Comparison of ENCODE assay signal across 26 cellular contexts in genomic region chr9:126236273-126236672, GRCh38.
"Had no signal": no experiment of that assay in that cellular context is flagged by ENCODE, and none has a peak within 500 bp of the region (broad histone marks: within the 10 kb centered on the region; RNA-seq: fewer than 3 reads in every experiment).

No MANE protein-coding gene starts in this region.

- FAIRE-seq: islet of Langerhans, kidney had no signal

- ATAC-seq: naive thymus-derived CD4-positive, alpha-beta T cell; natural killer cell treated with Interleukin-12 subunit alpha and Interleukin-12 subunit beta and Interleukin-15 and Interleukin-18, amount 100 ng/mL, for 72 hours; right lobe of liver; stimulated activated naive B cell treated with anti-CD40 and anti-IgM and Interleukin-4, amounts not matched to agents 10 μg/mL and 1 μg/mL and 100 μg/mL, for 72 hours; stimulated activated naive CD8-positive, alpha-beta T cell treated with anti-CD3 and anti-CD28 coated beads, Interleukin-15, Interleukin-2, amounts not matched to agents 100 U/mL and 50 U/mL, for 24 hours had no signal

- H3K4me3 ChIP-seq: left ventricle myocardium inferior, lung, ovary, right atrium auricular region, right lobe of liver, smooth muscle cell, stomach, testis, thyroid gland, transverse colon, upper lobe of left lung, vagina had no signal

- H3K4me3 Mint-ChIP-seq: immature natural killer cell; mesothelial cell of epicardium; naive thymus-derived CD4-positive, alpha-beta T cell; natural killer cell treated with Interleukin-12 subunit alpha and Interleukin-12 subunit beta and Interleukin-15 and Interleukin-18, amount 100 ng/mL, for 72 hours; stimulated activated naive B cell treated with anti-CD40 and anti-IgM and Interleukin-4, amounts not matched to agents 10 μg/mL and 1 μg/mL and 100 μg/mL, for 72 hours had no signal

- H3K9me3 Mint-ChIP-seq: immature natural killer cell; natural killer cell treated with Interleukin-12 subunit alpha and Interleukin-12 subunit beta and Interleukin-15 and Interleukin-18, amount 100 ng/mL, for 72 hours had no signal

- H3K27ac Mint-ChIP-seq: immature natural killer cell; mesothelial cell of epicardium; naive thymus-derived CD4-positive, alpha-beta T cell; natural killer cell treated with Interleukin-12 subunit alpha and Interleukin-12 subunit beta and Interleukin-15 and Interleukin-18, amount 100 ng/mL, for 72 hours; progenitor cell of endocrine pancreas; stimulated activated naive B cell treated with anti-CD40 and anti-IgM and Interleukin-4, amounts not matched to agents 10 μg/mL and 1 μg/mL and 100 μg/mL, for 72 hours had no signal

- H3K27me3 ChIP-seq: ovary, right atrium auricular region, right lobe of liver, stomach, testis, thyroid gland, transverse colon, upper lobe of left lung, vagina had no signal

- H3K9me3 ChIP-seq: left ventricle myocardium inferior, ovary, right atrium auricular region, right lobe of liver, stomach, testis, thyroid gland, transverse colon, upper lobe of left lung, vagina had no signal

- H3K4me1 ChIP-seq: left ventricle myocardium inferior, right atrium auricular region, right lobe of liver, stomach, testis, transverse colon, upper lobe of left lung, vagina had no signal

- H3K36me3 ChIP-seq: left ventricle myocardium inferior, ovary, right atrium auricular region, right lobe of liver, stomach, thyroid gland, transverse colon, upper lobe of left lung, vagina had no signal

- H3K27ac ChIP-seq: left ventricle myocardium inferior, ovary, right atrium auricular region, right lobe of liver, stomach, testis, thyroid gland, transverse colon, upper lobe of left lung, vagina had no signal

- H3K36me3 Mint-ChIP-seq: immature natural killer cell; mesothelial cell of epicardium; naive thymus-derived CD4-positive, alpha-beta T cell; natural killer cell treated with Interleukin-12 subunit alpha and Interleukin-12 subunit beta and Interleukin-15 and Interleukin-18, amount 100 ng/mL, for 72 hours; stimulated activated naive B cell treated with anti-CD40 and anti-IgM and Interleukin-4, amounts not matched to agents 10 μg/mL and 1 μg/mL and 100 μg/mL, for 72 hours had no signal

- DNase-seq: hypothalamus; immature natural killer cell; kidney; left ventricle myocardium inferior; mesendoderm; naive thymus-derived CD4-positive, alpha-beta T cell; ovary; right lobe of liver; stimulated activated CD4-positive, alpha-beta T cell treated with anti-CD3 and anti-CD28 coated beads, Interleukin-1b, Interleukin-23, amount 100 ng/mL, for 48 hours; stimulated activated CD4-positive, alpha-beta T cell treated with anti-CD3 and anti-CD28 coated beads, Interleukin-2, amount 100 ng/mL, for 48 hours; stimulated activated CD4-positive, alpha-beta T cell treated with anti-CD3 and anti-CD28 coated beads, Interleukin-4, amount 100 ng/mL, for 4 hours; stimulated activated naive B cell treated with anti-CD40 and anti-IgM and Interleukin-4, amounts not matched to agents 10 μg/mL and 1 μg/mL and 100 μg/mL, for 72 hours; stimulated activated naive CD8-positive, alpha-beta T cell treated with anti-CD3 and anti-CD28 coated beads, Interleukin-15, Interleukin-2, amounts not matched to agents 100 U/mL and 50 U/mL, for 24 hours; stomach; testis; thyroid gland; transverse colon; upper lobe of left lung had no signal

- H3K4me1 Mint-ChIP-seq: immature natural killer cell, mesothelial cell of epicardium had no signal
